20 cellular contexts compared by ENCODE assay signal in the genomic region with DNA sequence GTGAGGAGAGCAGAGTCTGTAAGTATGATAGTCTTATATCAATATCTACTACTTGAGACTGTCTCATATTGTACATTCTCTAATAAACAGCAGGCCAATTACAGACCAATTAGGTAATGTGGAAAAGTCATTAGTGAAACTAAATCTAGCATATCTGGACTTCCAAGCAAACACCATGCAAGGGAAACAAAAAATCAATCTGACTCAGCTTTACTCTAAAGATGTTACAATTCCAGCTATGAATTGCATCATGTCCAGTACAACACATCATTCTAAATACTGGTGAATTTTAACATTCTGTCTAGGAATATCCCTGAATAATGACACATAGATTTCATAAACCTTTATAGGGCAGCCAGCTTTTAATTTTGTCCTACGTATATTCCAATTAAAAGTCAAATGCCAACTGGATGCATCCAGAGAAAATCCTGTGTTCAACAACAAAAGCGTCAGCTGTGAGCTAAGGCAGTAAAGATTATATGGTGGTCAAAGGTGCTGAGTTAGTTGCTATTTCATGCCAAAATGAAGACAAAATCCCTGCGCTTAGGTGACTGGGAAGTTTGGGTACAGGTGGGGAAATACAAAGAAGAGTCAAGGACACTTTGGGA.
DNase-seq lines count a peak whose midpoint lies in the region; ATAC-seq, FAIRE-seq and TF ChIP-seq lines count a peak whose summit lies in the region.
"Had no signal": no experiment of that assay in that cellular context is flagged by ENCODE, and none has a peak within 500 bp of the region (broad histone marks: within the 10 kb centered on the region; RNA-seq: fewer than 3 reads in every experiment).

No MANE protein-coding gene starts in this region.

- peaks cover 69% of the 10 kb centered on the region for H3K9me3 ChIP-seq in HepG2 (ENCODE audit: low read length)
- H3K9me3 ChIP-seq: esophagus muscularis mucosa, MG63, transverse colon had no signal

- in situ Hi-C loops in HepG2 (cut with HindIII; ENCODE audit: extremely low pct_ligation_motif_present, low pct_unique_long_range_greater_than_20kb) = no loop called here

- no peak for TF ChIP-seq RAD21 in HepG2 (CRISPR knock-in tag; IDR thresholded peaks at IDR 0.05)

- H4K20me1 ChIP-seq in HepG2 (ENCODE audit: insufficient read depth, low read length) = no peaks in the 10 kb centered on the region
- H4K20me1 ChIP-seq: BLaER1 treated with 17β-estradiol and CSF1 and Interleukin-3, amounts not matched to agents 10 nM and 100 nM had no signal

- TF ChIP-seq POLR2A in HepG2 (IDR thresholded peaks at IDR 0.05; ENCODE audit: insufficient read depth in 1 of 2, low read depth in 2 of 2, low read length in 2 of 2) = no peak

- WGBS in HepG2 (ENCODE audit: low lambda C conversion rate) = 63% methylated on average over 3 of the region's 3 CpGs

- FAIRE-seq in HepG2 (lab: Jason Lieb, UNC) = no peak

- no peak for TF ChIP-seq CTCF in cardiac fibroblast (IDR thresholded peaks at IDR 0.05; ENCODE audit: low read depth, low read length)
- TF ChIP-seq CTCF in HepG2 (CRISPR knock-in tag; IDR thresholded peaks at IDR 0.05) = no peak

- H3K9ac ChIP-seq in HepG2 (ENCODE audit: insufficient read depth, low read depth, low read length) = no peak overlapping the region
- H3K9ac ChIP-seq: BLaER1 treated with 17β-estradiol and CSF1 and Interleukin-3, amounts not matched to agents 10 nM and 100 nM had no signal

- no peaks in the 10 kb centered on the region for H3K36me3 ChIP-seq in HepG2 (replicated peaks in 1 of 2; ENCODE audit: control insufficient read depth in 1 of 2, insufficient read depth in 2 of 2, low read length in 2 of 2)
- H3K36me3 ChIP-seq: BLaER1 treated with 17β-estradiol and CSF1 and Interleukin-3, amounts not matched to agents 10 nM and 100 nM; esophagus muscularis mucosa; MG63; transverse colon had no signal

- no peak overlapping the region for H3K4me2 ChIP-seq in HepG2 (ENCODE audit: low read depth, low read length)
- H3K4me2 ChIP-seq: BLaER1 treated with 17β-estradiol and CSF1 and Interleukin-3, amounts not matched to agents 10 nM and 100 nM had no signal

- H3K4me3 ChIP-seq in cardiac fibroblast (replicated peaks in 1 of 2; ENCODE audit: low read depth in 2 of 2, low read length in 2 of 2) (no peak overlapping the region), HepG2 (replicated peaks in 1 of 3; ENCODE audit: insufficient read depth in 1 of 3, low read depth in 2 of 3, low read length in 3 of 3) (no peak overlapping the region)
- H3K4me3 ChIP-seq: BLaER1 treated with 17β-estradiol and CSF1 and Interleukin-3, amounts not matched to agents 10 nM and 100 nM; esophagus muscularis mucosa; MG63; skin epidermis; transverse colon had no signal

- no peaks in the 10 kb centered on the region for H3K79me2 ChIP-seq in HepG2 (ENCODE audit: insufficient read depth, low read length)

- intact Hi-C loops in HepG2 (cut with micrococcal nuclease; ENCODE audit: unreplicated experiment) = no loop called here

- CTCF ChIA-PET in HepG2 (lab: Yijun Ruan, JAX; ENCODE audit: low intra/inter-chr PET ratio, low total read pairs) = no interaction called here
- CTCF ChIA-PET in HEK293T (lab: Yijun Ruan, JAX) = no interaction called here

- no peak overlapping the region for H3K27ac ChIP-seq in HepG2 (ENCODE audit: extremely low read length, insufficient read depth, low read length)
- H3K27ac ChIP-seq: BLaER1 treated with 17β-estradiol and CSF1 and Interleukin-3, amounts not matched to agents 10 nM and 100 nM; esophagus muscularis mucosa; skin epidermis; transverse colon had no signal

- DNase-seq in EH (ENCODE audit: low read depth) (peak; percentile 36), NCI-H1105 treated with DMSO at 0.1 percent for 48 hours (lab: John Stamatoyannopoulos, UW) (peak; percentile 48), cardiac fibroblast (ENCODE audit: low read depth in 2 of 2) (peak; percentile 29 to 69), HepG2 (ENCODE audit: low spot score) (no peak), HEK293T (ENCODE audit: extremely low spot score) (no peak), NCI-H2196 treated with DMSO at 0.1 percent for 48 hours (lab: John Stamatoyannopoulos, UW; ENCODE audit: unreplicated experiment) (no peak), anterior cingulate cortex (lab: John Stamatoyannopoulos, UW) (no peak), amniotic stem cell (lab: John Stamatoyannopoulos, UW) (no peak)
- DNase-seq: aorta, DMS 273 treated with DMSO at 0.1 percent for 48 hours, HFFc6, hypothalamus, left cardiac atrium, MG63, NCI-H2029 treated with DMSO at 0.1 percent for 48 hours, occipital lobe, transverse colon had no signal

- ATAC-seq in HepG2 = no peak
- ATAC-seq: left cardiac atrium had no signal

- no TSS peak for BruUV-seq in HepG2 (replicated peaks; lab: Mats Ljungman, UMichigan)

- H3K27me3 ChIP-seq in HepG2 (ENCODE audit: control insufficient read depth in 1 of 2, insufficient read depth in 2 of 2, low read length in 2 of 2) = no peaks in the 10 kb centered on the region
- H3K27me3 ChIP-seq: BLaER1 treated with 17β-estradiol and CSF1 and Interleukin-3, amounts not matched to agents 10 nM and 100 nM; esophagus muscularis mucosa; MG63; transverse colon had no signal

- POLR2A ChIA-PET in HepG2 (lab: Yijun Ruan, JAX) (no interaction called here), HEK293T (lab: Yijun Ruan, JAX) (no interaction called here)

- H3K4me1 ChIP-seq in HepG2 (ENCODE audit: insufficient read depth, low read length) = no peaks in the 10 kb centered on the region
- H3K4me1 ChIP-seq: BLaER1 treated with 17β-estradiol and CSF1 and Interleukin-3, amounts not matched to agents 10 nM and 100 nM; esophagus muscularis mucosa; transverse colon had no signal

- no peak overlapping the region for H2AFZ ChIP-seq in HepG2 (ENCODE audit: low read length)

- TF ChIP-seq EP300 in HepG2 (IDR thresholded peaks at IDR 0.05; ENCODE audit: low read depth in 2 of 2, low read length in 2 of 2) (no peak), HepG2 (CRISPR knock-in tag; IDR thresholded peaks at IDR 0.05; ENCODE audit: borderline replicate concordance) (no peak)

TF ChIP-seq in HepG2, 621 proteins besides CTCF, POLR2A, EP300 and RAD21:
- 0 out of 2 replicates have a peak, but pooled peaks have one; percentile 5 for TF ChIP-seq CEBPB (IDR thresholded peaks at IDR 0.05; ENCODE audit: borderline replicate concordance, low read depth, low read length)
- TF ChIP-seq NFE2 (CRISPR knock-in tag; IDR thresholded peaks at IDR 0.05) = no peak
- TF ChIP-seq, protein P1, sequence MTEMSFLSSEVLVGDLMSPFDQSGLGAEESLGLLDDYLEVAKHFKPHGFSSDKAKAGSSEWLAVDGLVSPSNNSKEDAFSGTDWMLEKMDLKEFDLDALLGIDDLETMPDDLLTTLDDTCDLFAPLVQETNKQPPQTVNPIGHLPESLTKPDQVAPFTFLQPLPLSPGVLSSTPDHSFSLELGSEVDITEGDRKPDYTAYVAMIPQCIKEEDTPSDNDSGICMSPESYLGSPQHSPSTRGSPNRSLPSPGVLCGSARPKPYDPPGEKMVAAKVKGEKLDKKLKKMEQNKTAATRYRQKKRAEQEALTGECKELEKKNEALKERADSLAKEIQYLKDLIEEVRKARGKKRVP (CRISPR knock-in tag; IDR thresholded peaks at IDR 0.05) = peak in 1 of 2 experiments; percentile 75; a peak in 2 of 4 replicates

TF ChIP-seq in HEK293T, 16 proteins besides CTCF, POLR2A, EP300 and RAD21:
- TF ChIP-seq ARNT (IDR thresholded peaks at IDR 0.05) (no peak), FOXA1 (IDR thresholded peaks at IDR 0.05) (no peak), ZNF384 (IDR thresholded peaks at IDR 0.05) (no peak), FOXK2 (IDR thresholded peaks at IDR 0.05) (no peak), SUZ12 (IDR thresholded peaks at IDR 0.05) (no peak), HDGF (IDR thresholded peaks at IDR 0.05; ENCODE audit: borderline replicate concordance) (no peak), NFRKB (IDR thresholded peaks at IDR 0.05) (no peak), TARDBP (IDR thresholded peaks at IDR 0.05) (no peak), LEF1 (IDR thresholded peaks at IDR 0.05; ENCODE audit: borderline replicate concordance) (no peak), SP1 (IDR thresholded peaks at IDR 0.05) (no peak), L3MBTL2 (conservative IDR thresholded peaks at IDR 0.05) (no peak), CTBP1 (IDR thresholded peaks at IDR 0.05; ENCODE audit: borderline replicate concordance) (no peak), BHLHE40 (IDR thresholded peaks at IDR 0.05; ENCODE audit: borderline replicate concordance) (no peak), FOXM1 (IDR thresholded peaks at IDR 0.05; ENCODE audit: borderline replicate concordance) (no peak), ELF4 (IDR thresholded peaks at IDR 0.05) (no peak)
- TF ChIP-seq, protein P2, sequence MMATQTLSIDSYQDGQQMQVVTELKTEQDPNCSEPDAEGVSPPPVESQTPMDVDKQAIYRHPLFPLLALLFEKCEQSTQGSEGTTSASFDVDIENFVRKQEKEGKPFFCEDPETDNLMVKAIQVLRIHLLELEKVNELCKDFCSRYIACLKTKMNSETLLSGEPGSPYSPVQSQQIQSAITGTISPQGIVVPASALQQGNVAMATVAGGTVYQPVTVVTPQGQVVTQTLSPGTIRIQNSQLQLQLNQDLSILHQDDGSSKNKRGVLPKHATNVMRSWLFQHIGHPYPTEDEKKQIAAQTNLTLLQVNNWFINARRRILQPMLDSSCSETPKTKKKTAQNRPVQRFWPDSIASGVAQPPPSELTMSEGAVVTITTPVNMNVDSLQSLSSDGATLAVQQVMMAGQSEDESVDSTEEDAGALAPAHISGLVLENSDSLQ (IDR thresholded peaks at IDR 0.05) = no peak
TF ChIP-seq in HEK293T: peak in this region for 0.

Comparison
In these comparisons a context has a peak if more than half of its experiments do, and no peak if none do; other contexts are left out.
1. DNase-seq: peak in EH (single experiment), NCI-H1105 treated with DMSO at 0.1 percent for 48 hours (single experiment) and cardiac fibroblast (2 of 2); none in HepG2 (single experiment), HEK293T (single experiment), NCI-H2196 treated with DMSO at 0.1 percent for 48 hours (single experiment), anterior cingulate cortex (0 of 58) and amniotic stem cell (single experiment).